ENCODE assay signal across 16 cellular contexts in genomic region chr1:107000907-107001306, GRCh38.
"Had no signal": no experiment of that assay in that cellular context is flagged by ENCODE, and none has a peak within 500 bp of the region (broad histone marks: within the 10 kb centered on the region; RNA-seq: fewer than 3 reads in every experiment).

No MANE protein-coding gene starts in this region.

- H3K36me3 ChIP-seq: gastroesophageal sphincter, heart left ventricle had no signal

- H3K9me3 ChIP-seq: gastroesophageal sphincter had no signal

- H3K27ac ChIP-seq: gastroesophageal sphincter, heart left ventricle had no signal

- H3K27me3 Mint-ChIP-seq: effector memory CD8-positive, alpha-beta T cell; memory B cell had no signal

- DNase-seq: activated B cell treated with CpG ODN at 0.5 μM for 24 hours; activated CD4-positive, alpha-beta T cell treated with anti-CD3 and anti-CD28 coated beads for 4 hours; activated CD8-positive, alpha-beta T cell treated with anti-CD3 and anti-CD28 coated beads, Interleukin-2, amount 10 ng/mL, durations not matched to agents 7 days and 5 days; activated naive CD4-positive, alpha-beta T cell treated with anti-CD3 and anti-CD28 coated beads for 36 hours; activated T-cell treated with anti-CD3 and anti-CD28 coated beads, Interleukin-2, amount 50 U/mL, for 4 hours; anterior cingulate cortex; cerebellar nuclear complex; dermis blood vessel endothelial cell; effector memory CD8-positive, alpha-beta T cell; heart left ventricle; kidney glomerular epithelial cell; retina; stimulated activated naive B cell treated with anti-CD40 and anti-IgM and Interleukin-4, amounts not matched to agents 10 μg/mL and 1 μg/mL and 100 μg/mL, for 72 hours had no signal

- H3K27ac Mint-ChIP-seq: activated B cell treated with CpG ODN at 0.5 μM for 24 hours; activated CD8-positive, alpha-beta T cell treated with anti-CD3 and anti-CD28 coated beads, Interleukin-2, amount 10 ng/mL, durations not matched to agents 7 days and 5 days; activated naive CD4-positive, alpha-beta T cell treated with anti-CD3 and anti-CD28 coated beads for 36 hours; effector memory CD8-positive, alpha-beta T cell; memory B cell; stimulated activated naive B cell treated with anti-CD40 and anti-IgM and Interleukin-4, amounts not matched to agents 10 μg/mL and 1 μg/mL and 100 μg/mL, for 72 hours; T-helper 2 cell treated with Interferon-gamma antibody and Interleukin-4, amounts not matched to agents 5 μg/mL and 100 μg/mL, for 36 hours had no signal

- H3K9me3 Mint-ChIP-seq: activated B cell treated with CpG ODN at 0.5 μM for 24 hours; activated T-cell treated with anti-CD3 and anti-CD28 coated beads, Interleukin-2, amount 50 U/mL, for 4 hours; memory B cell; T-helper 2 cell treated with Interferon-gamma antibody and Interleukin-4, amounts not matched to agents 5 μg/mL and 100 μg/mL, for 36 hours had no signal

- H3K27me3 ChIP-seq: gastroesophageal sphincter, heart left ventricle had no signal

- H3K4me3 Mint-ChIP-seq: activated B cell treated with CpG ODN at 0.5 μM for 24 hours; activated CD8-positive, alpha-beta T cell treated with anti-CD3 and anti-CD28 coated beads, Interleukin-2, amount 10 ng/mL, durations not matched to agents 7 days and 5 days; activated naive CD4-positive, alpha-beta T cell treated with anti-CD3 and anti-CD28 coated beads for 36 hours; activated T-cell treated with anti-CD3 and anti-CD28 coated beads, Interleukin-2, amount 50 U/mL, for 4 hours; effector memory CD8-positive, alpha-beta T cell; memory B cell; stimulated activated naive B cell treated with anti-CD40 and anti-IgM and Interleukin-4, amounts not matched to agents 10 μg/mL and 1 μg/mL and 100 μg/mL, for 72 hours; T-helper 2 cell treated with Interferon-gamma antibody and Interleukin-4, amounts not matched to agents 5 μg/mL and 100 μg/mL, for 36 hours had no signal

- H3K36me3 Mint-ChIP-seq: memory B cell; stimulated activated naive B cell treated with anti-CD40 and anti-IgM and Interleukin-4, amounts not matched to agents 10 μg/mL and 1 μg/mL and 100 μg/mL, for 72 hours had no signal

- H3K4me3 ChIP-seq: gastroesophageal sphincter, heart left ventricle had no signal

- ATAC-seq: activated CD8-positive, alpha-beta T cell treated with anti-CD3 and anti-CD28 coated beads, Interleukin-2, amount 10 ng/mL, durations not matched to agents 7 days and 5 days; activated T-cell treated with anti-CD3 and anti-CD28 coated beads, Interleukin-2, amount 50 U/mL, for 4 hours; effector memory CD8-positive, alpha-beta T cell; gastroesophageal sphincter; heart left ventricle; stimulated activated naive B cell treated with anti-CD40 and anti-IgM and Interleukin-4, amounts not matched to agents 10 μg/mL and 1 μg/mL and 100 μg/mL, for 72 hours had no signal

- H3K4me1 ChIP-seq: gastroesophageal sphincter, heart left ventricle had no signal
